In genomic region chr19:5915782-5916165, GRCh38 we compare ENCODE assay signal across 18 cellular contexts. TPM values are rescaled to one million over a fixed set of nuclear protein-coding genes. Genes with fewer than 3 reads are reported as not detected.
"Had no signal": no experiment of that assay in that cellular context is flagged by ENCODE, and none has a peak within 500 bp of the region (broad histone marks: within the 10 kb centered on the region; RNA-seq: fewer than 3 reads in every experiment).

No MANE protein-coding gene starts in this region.

- H3K4me3 Mint-ChIP-seq: dendritic cell treated with granulocyte-macrophage colony-stimulating factor and Interleukin-4, amounts not matched to agents 40 ng/mL and 50 ng/mL, for 4 days; effector memory CD8-positive, alpha-beta T cell; neural crest cell; stimulated activated memory B cell treated with anti-CD40 and anti-IgM and Interleukin-4, amounts not matched to agents 10 μg/mL and 1 μg/mL and 100 μg/mL, for 72 hours had no signal

- H3K27ac Mint-ChIP-seq: dendritic cell treated with granulocyte-macrophage colony-stimulating factor and Interleukin-4, amounts not matched to agents 40 ng/mL and 50 ng/mL, for 4 days; effector memory CD8-positive, alpha-beta T cell; stimulated activated memory B cell treated with anti-CD40 and anti-IgM and Interleukin-4, amounts not matched to agents 10 μg/mL and 1 μg/mL and 100 μg/mL, for 72 hours had no signal

- H3K4me1 ChIP-seq: pancreas, spleen had no signal

- H3K9me3 Mint-ChIP-seq: dendritic cell treated with granulocyte-macrophage colony-stimulating factor and Interleukin-4, amounts not matched to agents 40 ng/mL and 50 ng/mL, for 4 days; effector memory CD8-positive, alpha-beta T cell; neural crest cell; stimulated activated memory B cell treated with anti-CD40 and anti-IgM and Interleukin-4, amounts not matched to agents 10 μg/mL and 1 μg/mL and 100 μg/mL, for 72 hours had no signal

- DNase-seq: activated naive CD4-positive, alpha-beta T cell treated with anti-CD3 and anti-CD28 coated beads, Interleukin-2, amount 50 U/mL, for 16 hours; activated T-cell treated with anti-CD3 and anti-CD28 coated beads, Interleukin-2, amount 50 U/mL, for 1 hour; cerebellar nuclear complex; effector memory CD8-positive, alpha-beta T cell; mesendoderm; spleen; stimulated activated CD4-positive, alpha-beta T cell treated with anti-CD3 and anti-CD28 coated beads, Interleukin-1b, Interleukin-23, amount 100 ng/mL, for 48 hours; T-helper 2 cell had no signal

- H3K27me3 Mint-ChIP-seq: dendritic cell treated with granulocyte-macrophage colony-stimulating factor and Interleukin-4, amounts not matched to agents 40 ng/mL and 50 ng/mL, for 4 days; effector memory CD8-positive, alpha-beta T cell; stimulated activated memory B cell treated with anti-CD40 and anti-IgM and Interleukin-4, amounts not matched to agents 10 μg/mL and 1 μg/mL and 100 μg/mL, for 72 hours had no signal

- H3K4me3 ChIP-seq: adrenal gland, pancreas, spleen had no signal

- H3K4me1 Mint-ChIP-seq: neural crest cell; stimulated activated memory B cell treated with anti-CD40 and anti-IgM and Interleukin-4, amounts not matched to agents 10 μg/mL and 1 μg/mL and 100 μg/mL, for 72 hours had no signal

- H3K27me3 ChIP-seq: adrenal gland, pancreas, spleen had no signal

- H3K27ac ChIP-seq: epithelial cell of prostate, spleen had no signal

- H3K9me3 ChIP-seq: adrenal gland, pancreas, spleen had no signal

- ATAC-seq: activated CD4-positive, CD25-positive, alpha-beta regulatory T cell treated with anti-CD3 and anti-CD28 coated beads, Interleukin-2, amount 50 U/mL, for 24 hours; effector memory CD8-positive, alpha-beta T cell; stimulated activated memory B cell treated with anti-CD40 and anti-IgM and Interleukin-4, amounts not matched to agents 10 μg/mL and 1 μg/mL and 100 μg/mL, for 72 hours had no signal

RNA-seq across cellular contexts. Expression of gene FUT5, which starts 45.4 kb away (rescaled TPM):
- total RNA-seq: adrenal gland, glomerular endothelial cell, neural crest cell, pancreas, spleen, temporal lobe, urinary bladder had no signal
- polyA plus RNA-seq: adrenal gland, pancreas, spleen, urinary bladder had no signal
